ENCODE assay signal across 10 cellular contexts in the genomic region with DNA sequence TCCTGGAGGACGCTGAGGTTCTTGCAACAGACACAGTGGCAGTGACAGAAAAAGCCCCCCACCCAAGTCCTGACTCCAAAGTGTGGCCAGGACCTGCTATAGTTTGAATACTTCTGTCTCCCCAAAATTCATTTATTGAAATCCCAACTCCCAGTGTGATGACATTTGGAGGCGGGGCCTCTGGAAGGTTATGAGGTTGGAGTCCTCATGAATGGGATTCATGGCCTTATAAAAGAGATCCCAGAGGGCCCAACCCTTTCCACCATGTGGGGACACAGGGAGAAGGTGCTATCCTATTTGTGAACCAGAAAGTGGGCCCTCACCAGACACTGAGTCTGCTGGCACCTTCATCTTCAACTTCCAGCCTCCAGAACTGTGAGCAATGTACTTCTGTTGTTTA. TPM values are rescaled to one million over a fixed set of nuclear protein-coding genes. Genes with fewer than 3 reads are reported as not detected.
A peak's percentile ranks its signal among the peaks of the same experiment; 100 is the strongest.
DNase-seq lines count a peak whose midpoint lies in the region; ATAC-seq and TF ChIP-seq lines count a peak whose summit lies in the region.
"Had no signal": no experiment of that assay in that cellular context is flagged by ENCODE, and none has a peak within 500 bp of the region (broad histone marks: within the 10 kb centered on the region; RNA-seq: fewer than 3 reads in every experiment).

No MANE protein-coding gene starts in this region.

- peaks cover 85% of the 10 kb centered on the region for H3K4me1 Mint-ChIP-seq in activated naive CD8-positive, alpha-beta T cell treated with anti-CD3 and anti-CD28 coated beads, Interleukin-2, amount 50 U/mL, for 24 hours

- H3K4me1 ChIP-seq in heart right ventricle (peaks cover 33 to 97% (median 96%) of the 10 kb centered on the region in 9 donors), muscle layer of duodenum (ENCODE audit: control insufficient read depth in 1 of 2, insufficient read depth in 2 of 2, low read length in 2 of 2) (peaks cover 20 to 63% of the 10 kb centered on the region in 2 donors)

- H3K4me3 ChIP-seq in heart right ventricle: no peak overlapping the region
- no peak overlapping the region for H3K4me3 ChIP-seq in muscle layer of duodenum (ENCODE audit: low read depth in 1 of 2, low read length in 2 of 2)
- H3K4me3 ChIP-seq: cardiac muscle cell had no signal

- H3K4me3 Mint-ChIP-seq in activated naive CD8-positive, alpha-beta T cell treated with anti-CD3 and anti-CD28 coated beads, Interleukin-2, amount 50 U/mL, for 24 hours: peak overlapping the region; percentile 72

- no peak for TF ChIP-seq CTCF in heart right ventricle (IDR thresholded peaks at IDR 0.05)

- WGBS in heart right ventricle, 2 donors: 85 to 88% methylated on average over 2 of the region's 2 CpGs

- H3K9me3 Mint-ChIP-seq in activated naive CD8-positive, alpha-beta T cell treated with anti-CD3 and anti-CD28 coated beads, Interleukin-2, amount 50 U/mL, for 24 hours: peaks cover under 1% of the 10 kb centered on the region

- H3K36me3 ChIP-seq in heart right ventricle: peaks cover 0 to 14% (median 0%) of the 10 kb centered on the region in 9 donors
- peaks cover 0 to 10% of the 10 kb centered on the region in 2 donors for H3K36me3 ChIP-seq in muscle layer of duodenum (ENCODE audit: control insufficient read depth in 1 of 2, insufficient read depth in 2 of 2, low read length in 2 of 2)
- H3K36me3 ChIP-seq: cardiac muscle cell had no signal

- H3K27me3 Mint-ChIP-seq in activated naive CD8-positive, alpha-beta T cell treated with anti-CD3 and anti-CD28 coated beads, Interleukin-2, amount 50 U/mL, for 24 hours: no peaks in the 10 kb centered on the region

- H3K36me3 Mint-ChIP-seq in activated naive CD8-positive, alpha-beta T cell treated with anti-CD3 and anti-CD28 coated beads, Interleukin-2, amount 50 U/mL, for 24 hours (ENCODE audit: low read depth): peaks cover 20% of the 10 kb centered on the region

- H3K27me3 ChIP-seq in heart right ventricle (no peaks in the 10 kb centered on the region), muscle layer of duodenum (ENCODE audit: low read depth, low read length) (no peaks in the 10 kb centered on the region)
- H3K27me3 ChIP-seq: cardiac muscle cell had no signal

- intact Hi-C loops in heart right ventricle (cut with DNase I): loop anchor here in 1 of 10 donors (1.0 kb wide), 1 partner anchor 11 kb away; no protein-coding TSS in a partner anchor
- intact Hi-C loops in left ventricle myocardium superior (cut with micrococcal nuclease): no loop called here

- H3K9me3 ChIP-seq in heart right ventricle (no peaks in the 10 kb centered on the region), muscle layer of duodenum (ENCODE audit: control insufficient read depth in 1 of 2, low read length in 2 of 2) (no peaks in the 10 kb centered on the region)

- ATAC-seq in heart right ventricle: no peak
- no peak for ATAC-seq in left ventricle myocardium superior
- no peak for ATAC-seq in activated naive CD8-positive, alpha-beta T cell treated with anti-CD3 and anti-CD28 coated beads, Interleukin-2, amount 50 U/mL, for 24 hours
- ATAC-seq in GM21717 (IDR thresholded peaks at IDR 0.05; ENCODE audit: unreplicated experiment): no peak
- ATAC-seq in GM19395 (IDR thresholded peaks at IDR 0.05; ENCODE audit: unreplicated experiment): no peak

- peak overlapping the region in 9 of 10 donors; percentile 69 to 84 (median 82) for H3K27ac ChIP-seq in heart right ventricle
- peak overlapping the region; percentile 10 for H3K27ac ChIP-seq in muscle layer of duodenum (ENCODE audit: low read length)
- H3K27ac ChIP-seq: C4-2B, cardiac muscle cell had no signal

- DNase-seq in heart right ventricle (no peak), left ventricle myocardium superior (no peak), NCI-H146 treated with DMSO at 0.1 percent for 48 hours (lab: John Stamatoyannopoulos, UW; ENCODE audit: unreplicated experiment) (no peak)
- DNase-seq in activated naive CD8-positive, alpha-beta T cell treated with anti-CD3 and anti-CD28 coated beads, Interleukin-2, amount 50 U/mL, for 24 hours: no peak
- DNase-seq in stimulated activated CD4-positive, alpha-beta T cell treated with anti-CD3 and anti-CD28 coated beads, Interleukin-4, amount 100 ng/mL, for 4 hours: no peak

- H3K27ac Mint-ChIP-seq in activated naive CD8-positive, alpha-beta T cell treated with anti-CD3 and anti-CD28 coated beads, Interleukin-2, amount 50 U/mL, for 24 hours: peak overlapping the region; percentile 92

RNA-seq across cellular contexts. Expression of a gene that starts 18.3 kb away (rescaled TPM):
- total RNA-seq in heart right ventricle (100 to 1,000 TPM; 338 to 558 (median 422) TPM), left ventricle myocardium superior (405 TPM)
- polyA plus RNA-seq in heart right ventricle: 1,000 to 10,000 TPM in 1 of 2 donors, 100 to 1,000 TPM in 1; 160 to 1,089 TPM

RNA-seq across cellular contexts. Expression of a gene that starts 54.5 kb away (rescaled TPM):
- total RNA-seq in heart right ventricle (10 to 100 TPM; 16.8 to 41.7 (median 26.8) TPM), left ventricle myocardium superior (23.2 TPM)
- polyA plus RNA-seq in heart right ventricle: 100 to 1,000 TPM in 1 of 2 donors, 10 to 100 TPM in 1; 63.7 to 129 TPM
- total RNA-seq: cardiac muscle cell had no signal
